ENCODE assay signal across 19 cellular contexts in genomic region chr20:19265646-19266374, GRCh38. TPM values are rescaled to one million over a fixed set of nuclear protein-coding genes. Genes with fewer than 3 reads are reported as not detected.
DNase-seq lines count a peak whose midpoint lies in the region; ATAC-seq and TF ChIP-seq lines count a peak whose summit lies in the region.
"Had no signal": no experiment of that assay in that cellular context is flagged by ENCODE, and none has a peak within 500 bp of the region (broad histone marks: within the 10 kb centered on the region; RNA-seq: fewer than 3 reads in every experiment).

No MANE protein-coding gene starts in this region.

- WGBS in mesendoderm (ENCODE audit: extremely low coverage, insufficient coverage, low lambda C conversion rate), result no CpG with 5 or more reads among the region's 3 CpGs
- 71 to 74% methylated on average over 3 of the region's 3 CpGs for WGBS in body of pancreas, 2 donors

- in situ Hi-C loops in SK-MEL-5 (cut with HindIII; ENCODE audit: low pct_unique_long_range_greater_than_20kb, low sequenced_read_pairs) (no loop called here), ACHN (cut with HindIII; ENCODE audit: low pct_ligation_motif_present, low pct_unique_long_range_greater_than_20kb, low sequenced_read_pairs) (no loop called here)

- no peak overlapping the region for H3K4me3 ChIP-seq in mesendoderm (ENCODE audit: low read length)
- H3K4me3 ChIP-seq in body of pancreas, result no peak overlapping the region
- H3K4me3 ChIP-seq: A549, cardiac muscle cell, thyroid gland had no signal

- ATAC-seq in body of pancreas, result no peak
- ATAC-seq: A549, sciatic nerve had no signal

- no peaks in the 10 kb centered on the region for H3K79me2 ChIP-seq in mesendoderm (ENCODE audit: control insufficient read depth, insufficient read depth, low read length)

- H2AK5ac ChIP-seq in mesendoderm (ENCODE audit: low read length), result no peak overlapping the region

- no peak overlapping the region for H3K18ac ChIP-seq in mesendoderm (ENCODE audit: low read length)

- no peak overlapping the region for H2BK5ac ChIP-seq in mesendoderm (ENCODE audit: low read length)

- no peaks in the 10 kb centered on the region for H3K36me3 ChIP-seq in mesendoderm (ENCODE audit: control insufficient read depth, insufficient read depth, low read length)
- no peaks in the 10 kb centered on the region for H3K36me3 ChIP-seq in body of pancreas (replicated peaks in 1 of 2; ENCODE audit: insufficient read depth in 1 of 2, low read depth in 2 of 2)
- H3K36me3 ChIP-seq: cardiac muscle cell, thyroid gland had no signal

- no peak overlapping the region for H4K5ac ChIP-seq in mesendoderm (ENCODE audit: low read length)

- H2BK15ac ChIP-seq in mesendoderm (replicated peaks; ENCODE audit: low read depth), result no peak overlapping the region

- H3K27ac ChIP-seq in mesendoderm (ENCODE audit: low read depth, low read length) (no peak overlapping the region), body of pancreas (no peak overlapping the region)
- H3K27ac ChIP-seq: A549, cardiac muscle cell, thyroid gland had no signal

- no peak for TF ChIP-seq POLR2A in body of pancreas (IDR thresholded peaks at IDR 0.05)

- H3K4me2 ChIP-seq in mesendoderm (ENCODE audit: low read length), result no peak overlapping the region
- H3K4me2 ChIP-seq: A549 had no signal

- H3K9me3 ChIP-seq in body of pancreas, result no peaks in the 10 kb centered on the region
- H3K9me3 ChIP-seq: A549, thyroid gland had no signal

- H3K56ac ChIP-seq in mesendoderm (ENCODE audit: low read length), result no peak overlapping the region

- H3K4ac ChIP-seq in mesendoderm (ENCODE audit: low read depth, low read length), result no peak overlapping the region

- H3K4me1 ChIP-seq in mesendoderm (ENCODE audit: control insufficient read depth, low read depth, low read length) (no peaks in the 10 kb centered on the region), body of pancreas (no peaks in the 10 kb centered on the region)
- H3K4me1 ChIP-seq: A549, thyroid gland had no signal

- H4K8ac ChIP-seq in mesendoderm (ENCODE audit: low read depth, low read length), result no peak overlapping the region

- DNase-seq in NCI-H2196 (lab: John Stamatoyannopoulos, UW; ENCODE audit: unreplicated experiment) (peak; percentile 32), NCI-H2196 treated with DMSO at 0.1 percent for 48 hours (lab: John Stamatoyannopoulos, UW; ENCODE audit: unreplicated experiment) (no peak), HCEC 1CT (peak; percentile 14), SK-MEL-5 (ENCODE audit: low read depth, low spot score) (peak; percentile 26), mesendoderm (peak; percentile 85), body of pancreas (no peak), NCI-H526 (lab: John Stamatoyannopoulos, UW) (no peak), ACHN (no peak)
- DNase-seq: activated CD4-positive, alpha-beta T cell treated with anti-CD3 and anti-CD28 coated beads for 4 hours; activated T-cell treated with anti-CD3 and anti-CD28 coated beads, Interleukin-2, amount 50 U/mL, for 1 hour; NCI-H1694; NCI-H748 treated with DMSO at 0.1 percent for 48 hours; stimulated activated CD4-positive, alpha-beta T cell treated with anti-CD3 and anti-CD28 coated beads, Interleukin-2, amount 100 ng/mL, for 48 hours; T-helper 9 cell; thyroid gland had no signal

- intact Hi-C loops in body of pancreas (cut with DNase I), result no loop called here

- no peaks in the 10 kb centered on the region for H3K79me1 ChIP-seq in mesendoderm (ENCODE audit: low read length)

- no peak overlapping the region for H3K23ac ChIP-seq in mesendoderm (ENCODE audit: low read length)

- H3K27me3 ChIP-seq in mesendoderm (ENCODE audit: insufficient read depth, low read length, poor library complexity) (no peaks in the 10 kb centered on the region), body of pancreas (no peaks in the 10 kb centered on the region)
- H3K27me3 ChIP-seq: cardiac muscle cell, thyroid gland had no signal

- TF ChIP-seq CTCF in body of pancreas (IDR thresholded peaks at IDR 0.05), result no peak

- no peak overlapping the region for H2BK120ac ChIP-seq in mesendoderm (ENCODE audit: low read depth, low read length)

- H3K9ac ChIP-seq in mesendoderm (ENCODE audit: low read length), result no peak overlapping the region

RNA-seq across cellular contexts. Expression of gene SLC24A3, which starts 53.4 kb away (rescaled TPM):
- not detected in 2 replicates for total RNA-seq in SK-MEL-5 (2014; rRNA removed; shearing (Covaris generic))
- 0.08 and 0.13 TPM in 2 replicates for polyA plus RNA-seq in SK-MEL-5 (2015; cell fraction: cytosol; rRNA removed)
- polyA plus RNA-seq in SK-MEL-5 (2015; cell fraction: nucleus; rRNA removed), result not detected in 2 replicates
- 0.69 TPM for polyA plus RNA-seq in mesendoderm (2013, experiment 1 of 2)
- 0.77 TPM for polyA plus RNA-seq in mesendoderm (2013, experiment 2 of 2)
- 1 to 10 TPM in 1 of 2 donors, under 1 TPM in 1; 0.66 to 1.0 TPM for total RNA-seq in body of pancreas
- polyA plus RNA-seq: CD4-positive, CD25-positive, alpha-beta regulatory T cell had no signal

Comparison
In these comparisons a context has a peak if more than half of its experiments do, and no peak if none do; other contexts are left out.
1. DNase-seq: peak in NCI-H2196 (single experiment), HCEC 1CT (single experiment), SK-MEL-5 (single experiment) and mesendoderm (single experiment); none in NCI-H2196 treated with DMSO at 0.1 percent for 48 hours (single experiment), body of pancreas (0 of 4), NCI-H526 (0 of 2) and ACHN (single experiment).